Comparison of ENCODE assay signal across 8 cellular contexts in the genomic region with DNA sequence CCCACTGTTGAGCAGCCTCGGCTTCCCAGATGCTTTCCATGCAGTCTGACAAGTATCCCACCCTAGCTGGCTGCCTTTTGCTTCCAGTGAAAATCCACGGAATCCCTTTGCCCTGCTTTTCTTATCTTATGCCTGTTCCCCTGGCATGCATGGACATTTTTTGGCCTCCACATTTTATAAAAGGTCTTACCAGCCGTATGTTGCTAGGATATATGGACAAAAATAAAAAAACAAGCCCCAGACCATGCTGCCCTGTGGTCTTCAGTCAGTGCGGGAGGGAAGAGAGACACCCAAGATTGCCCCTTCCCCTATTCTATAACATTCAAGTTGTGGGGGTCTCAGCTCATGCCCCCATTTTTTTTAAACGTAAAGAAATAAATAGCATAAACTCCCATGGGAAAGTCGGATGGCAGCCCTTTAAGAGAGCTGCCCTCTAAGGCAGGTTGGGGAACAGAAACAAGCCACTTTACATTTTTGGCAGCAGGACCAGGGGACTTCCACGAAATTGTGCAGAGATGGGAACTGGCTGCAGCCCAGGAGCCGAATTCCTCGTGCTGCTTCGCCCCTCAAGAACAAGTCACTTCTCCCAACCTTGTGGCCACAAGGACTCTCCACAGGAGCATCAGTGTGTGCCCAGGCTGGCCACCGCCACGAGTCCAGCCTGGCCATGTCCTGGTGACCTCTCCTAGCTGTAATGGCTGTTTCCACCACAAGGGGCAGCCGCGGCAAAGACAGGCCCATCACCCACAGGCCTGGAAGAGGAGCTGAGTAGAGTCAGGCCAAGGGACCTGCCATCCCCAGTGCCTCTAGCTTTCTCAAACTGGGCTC.
DNase-seq lines count a peak whose midpoint lies in the region; ATAC-seq and TF ChIP-seq lines count a peak whose summit lies in the region.

No MANE protein-coding gene starts in this region.

- POLR2A ChIA-PET in CD8-positive, alpha-beta T cell (lab: Charles Lee) = no interaction called here

- no peaks in the 10 kb centered on the region for H3K27me3 Mint-ChIP-seq in CD8-positive, alpha-beta T cell (ENCODE audit: low read depth)
- H3K27me3 Mint-ChIP-seq in activated T-cell treated with anti-CD3 and anti-CD28 coated beads, Interleukin-2, amount 50 U/mL, for 24 hours = no peaks in the 10 kb centered on the region

- no peaks in the 10 kb centered on the region for H3K4me1 ChIP-seq in CD8-positive, alpha-beta T cell (ENCODE audit: insufficient read depth, low read length)
- H3K4me1 ChIP-seq in foreskin keratinocyte (no peaks in the 10 kb centered on the region), aorta (ENCODE audit: control insufficient read depth in 1 of 2, insufficient read depth in 2 of 2, low read length in 2 of 2) (no peaks in the 10 kb centered on the region)

- TF ChIP-seq CTCF in CD8-positive, alpha-beta T cell (IDR thresholded peaks at IDR 0.05) = peak; percentile 52
- peak; percentile 55 for TF ChIP-seq CTCF in foreskin keratinocyte (conservative IDR thresholded peaks at IDR 0.05)

- H3K27ac ChIP-seq in CD8-positive, alpha-beta T cell (ENCODE audit: low read depth, low read length) = no peak overlapping the region
- H3K27ac ChIP-seq in foreskin keratinocyte (no peak overlapping the region), aorta (ENCODE audit: low read depth in 1 of 2, low read length in 2 of 2) (no peak overlapping the region)

- peak; percentile 11 to 57 (median 27) for DNase-seq in CD8-positive, alpha-beta T cell
- DNase-seq in NCI-H69 (lab: John Stamatoyannopoulos, UW) (peak; percentile 33), foreskin keratinocyte (peak in 1 of 2 donors; percentile 11), nucleus accumbens (lab: John Stamatoyannopoulos, UW) (peak in 49 of 56 donors; percentile 4 to 86 (median 50)), aorta (peak; percentile 90 to 91)
- DNase-seq in activated T-cell treated with anti-CD3 and anti-CD28 coated beads, Interleukin-2, amount 50 U/mL, for 24 hours = peak; percentile 61

- CTCF ChIA-PET in CD8-positive, alpha-beta T cell (lab: Charles Lee) = interaction anchor here (0.6 to 1.4 kb wide), 15 partner anchors 9 to 227 kb away, joined by 3 to 8 read pairs (median 3); no protein-coding TSS in a partner anchor

- no peak overlapping the region for H3K4me3 ChIP-seq in CD8-positive, alpha-beta T cell (ENCODE audit: low read depth, low read length)
- no peak overlapping the region for H3K4me3 ChIP-seq in aorta (ENCODE audit: low read length in 2 of 2)

- ATAC-seq in CD8-positive, alpha-beta T cell = no peak
- peak; percentile 64 for ATAC-seq in GM21390 (IDR thresholded peaks at IDR 0.05; ENCODE audit: unreplicated experiment)
- ATAC-seq in foreskin keratinocyte = peak; percentile 64
- peak; percentile 91 for ATAC-seq in aorta (ENCODE audit: low FRiP score)
- no peak for ATAC-seq in HG03432 (IDR thresholded peaks at IDR 0.05; ENCODE audit: unreplicated experiment)

- H3K27me3 ChIP-seq in CD8-positive, alpha-beta T cell (ENCODE audit: insufficient read depth, low read length) = no peaks in the 10 kb centered on the region
- H3K27me3 ChIP-seq in foreskin keratinocyte (no peaks in the 10 kb centered on the region), aorta (ENCODE audit: control insufficient read depth in 1 of 2, insufficient read depth in 2 of 2, low read length in 1 of 2) (no peaks in the 10 kb centered on the region)

- H3K9me3 ChIP-seq in CD8-positive, alpha-beta T cell (ENCODE audit: low read length) = no peaks in the 10 kb centered on the region
- H3K9me3 ChIP-seq in aorta (ENCODE audit: control insufficient read depth, low read length) = no peaks in the 10 kb centered on the region

- H3K36me3 Mint-ChIP-seq in CD8-positive, alpha-beta T cell = no peaks in the 10 kb centered on the region
- H3K36me3 Mint-ChIP-seq in activated T-cell treated with anti-CD3 and anti-CD28 coated beads, Interleukin-2, amount 50 U/mL, for 24 hours (ENCODE audit: low read depth) = no peaks in the 10 kb centered on the region

- H3K4me1 Mint-ChIP-seq in CD8-positive, alpha-beta T cell (ENCODE audit: low read depth) = no peaks in the 10 kb centered on the region
- H3K4me1 Mint-ChIP-seq in activated T-cell treated with anti-CD3 and anti-CD28 coated beads, Interleukin-2, amount 50 U/mL, for 24 hours (ENCODE audit: low read depth) = no peaks in the 10 kb centered on the region

- H3K36me3 ChIP-seq in CD8-positive, alpha-beta T cell (ENCODE audit: insufficient read depth, low read length) = no peaks in the 10 kb centered on the region
- no peaks in the 10 kb centered on the region for H3K36me3 ChIP-seq in aorta (ENCODE audit: control insufficient read depth in 1 of 2, insufficient read depth in 2 of 2, low read length in 1 of 2)

- intact Hi-C loops in CD8-positive, alpha-beta T cell (cut with DNase I, micrococcal nuclease) = loop anchor here (1.0 to 10.0 kb wide), 2 partner anchors 90 to 226 kb away; a partner anchor contains a TSS
- intact Hi-C loops in aorta (cut with DNase I) = loop anchor here in 1 of 2 donors (5.0 to 10.0 kb wide), 2 partner anchors 91 to 124 kb away; no protein-coding TSS in a partner anchor

- H3K27ac Mint-ChIP-seq in CD8-positive, alpha-beta T cell = no peak overlapping the region
- H3K27ac Mint-ChIP-seq in activated T-cell treated with anti-CD3 and anti-CD28 coated beads, Interleukin-2, amount 50 U/mL, for 24 hours = no peak overlapping the region

- H3K9me3 Mint-ChIP-seq in CD8-positive, alpha-beta T cell = no peaks in the 10 kb centered on the region
- H3K9me3 Mint-ChIP-seq in activated T-cell treated with anti-CD3 and anti-CD28 coated beads, Interleukin-2, amount 50 U/mL, for 24 hours = no peaks in the 10 kb centered on the region

- 8 to 9% methylated on average over 14 of the region's 14 CpGs for WGBS in aorta, 2 donors

- no peak overlapping the region for H3K4me3 Mint-ChIP-seq in CD8-positive, alpha-beta T cell
- no peak overlapping the region for H3K4me3 Mint-ChIP-seq in activated T-cell treated with anti-CD3 and anti-CD28 coated beads, Interleukin-2, amount 50 U/mL, for 24 hours

Comparison
In these comparisons a context has a peak if more than half of its experiments do, and no peak if none do; other contexts are left out.
1. ATAC-seq: peak in GM21390 (single experiment), foreskin keratinocyte (single experiment) and aorta (single experiment); none in CD8-positive, alpha-beta T cell (single experiment) and HG03432 (single experiment).